1 cellular context compared by ENCODE assay signal in genomic region chr1:112695276-112695675, GRCh38.
TF ChIP-seq lines count a peak whose summit lies in the region.

No MANE protein-coding gene starts in this region.

TF ChIP-seq in IMR-90, 13 proteins besides CTCF, POLR2A, EP300 and RAD21 (continued from another document):
- TF ChIP-seq USF2 (IDR thresholded peaks at IDR 0.05; ENCODE audit: low read depth, low read length) (no peak), BHLHE40 (IDR thresholded peaks at IDR 0.05; ENCODE audit: low read depth, low read length) (no peak), CEBPB (IDR thresholded peaks at IDR 0.05; ENCODE audit: low read depth, low read length) (no peak), CHD1 (IDR thresholded peaks at IDR 0.05; ENCODE audit: low read depth, low read length) (no peak), RFX5 (IDR thresholded peaks at IDR 0.05; ENCODE audit: low read depth, low read length) (no peak), SMC3 (IDR thresholded peaks at IDR 0.05; ENCODE audit: low read depth, low read length) (no peak), NFE2L2 (IDR thresholded peaks at IDR 0.05; ENCODE audit: low read depth, low read length) (no peak)
